ENCODE assay signal across 10 cellular contexts in the genomic region with DNA sequence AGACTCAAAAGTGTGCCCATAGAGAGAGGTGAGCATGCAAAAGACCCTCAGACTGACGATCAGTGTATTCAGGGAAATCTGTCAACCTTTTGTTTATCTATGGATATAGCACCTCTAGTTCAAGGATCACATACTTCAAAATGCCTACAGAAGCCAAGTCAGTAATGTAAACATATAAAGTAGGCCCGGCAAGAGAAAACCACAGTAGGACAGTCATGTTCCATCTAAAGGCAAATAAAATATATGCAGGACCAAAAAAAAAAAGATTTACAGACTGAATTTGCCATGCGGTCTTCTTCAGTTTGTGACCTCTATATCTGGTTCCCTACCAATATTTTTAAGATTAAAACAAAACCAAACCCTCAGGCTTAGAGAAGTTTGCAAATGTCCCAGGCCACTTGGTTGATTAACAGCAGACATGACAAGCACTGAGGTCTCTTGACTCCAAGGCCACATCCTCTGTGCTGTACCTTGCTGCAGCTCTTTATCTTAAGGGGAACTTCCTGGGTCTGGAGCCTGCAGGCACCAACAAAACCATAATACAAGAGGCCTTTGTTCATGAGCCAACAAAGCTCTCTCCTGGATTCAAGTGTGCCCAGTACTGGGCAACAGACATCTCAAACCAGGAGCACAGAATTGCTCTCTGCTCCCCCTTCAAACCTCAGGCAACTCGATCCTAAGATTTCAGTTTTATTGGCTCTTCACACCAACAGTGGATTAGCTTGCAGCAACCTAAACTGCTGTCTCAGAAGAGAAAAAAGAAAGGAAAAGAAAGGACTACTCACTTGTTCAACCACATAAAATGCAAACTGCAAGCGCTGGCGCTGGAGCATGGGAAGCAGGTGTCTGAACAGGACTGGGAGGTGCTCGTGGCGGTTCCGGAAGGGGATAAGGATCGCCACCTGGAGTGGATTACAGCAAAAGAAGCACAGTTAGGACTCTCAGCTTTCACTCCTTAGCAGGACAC.
DNase-seq lines count a peak whose midpoint lies in the region; ATAC-seq and TF ChIP-seq lines count a peak whose summit lies in the region.
"Had no signal": no experiment of that assay in that cellular context is flagged by ENCODE, and none has a peak within 500 bp of the region (broad histone marks: within the 10 kb centered on the region; RNA-seq: fewer than 3 reads in every experiment).

No MANE protein-coding gene starts in this region.

- peaks cover 16% of the 10 kb centered on the region for H3K4me1 Mint-ChIP-seq in activated naive CD8-positive, alpha-beta T cell treated with anti-CD3 and anti-CD28 coated beads, Interleukin-2, amount 10 ng/mL, durations not matched to agents 7 days and 5 days
- H3K4me1 Mint-ChIP-seq in activated naive CD8-positive, alpha-beta T cell treated with anti-CD3 and anti-CD28 coated beads, Interleukin-2, amount 50 U/mL, for 24 hours: no peaks in the 10 kb centered on the region
- peaks cover 15% of the 10 kb centered on the region for H3K4me1 Mint-ChIP-seq in T-helper 1 cell treated with Interleukin-12 subunit alpha and Interleukin-12 subunit beta and Interleukin-4 antibody, amounts not matched to agents 30 μg/mL and 1 μg/mL, for 36 hours (ENCODE audit: low read depth)

- no peak for TF ChIP-seq CTCF in lung (IDR thresholded peaks at IDR 0.05; ENCODE audit: control extremely low read depth, extremely low read depth)
- TF ChIP-seq CTCF in transverse colon (IDR thresholded peaks at IDR 0.05): no peak

- H3K27me3 ChIP-seq in lung (ENCODE audit: control insufficient read depth, insufficient read depth) (no peaks in the 10 kb centered on the region), transverse colon (no peaks in the 10 kb centered on the region), GM23248 (replicated peaks; ENCODE audit: insufficient read depth) (no peaks in the 10 kb centered on the region)

- peaks cover 8% of the 10 kb centered on the region for H3F3A ChIP-seq in GM23248 (ENCODE audit: insufficient read depth)

- no peak overlapping the region for H3K4me2 ChIP-seq in GM23248 (ENCODE audit: unreplicated experiment)

- peak overlapping the region; percentile 91 for H3K27ac Mint-ChIP-seq in activated naive CD8-positive, alpha-beta T cell treated with anti-CD3 and anti-CD28 coated beads, Interleukin-2, amount 10 ng/mL, durations not matched to agents 7 days and 5 days
- no peak overlapping the region for H3K27ac Mint-ChIP-seq in activated naive CD8-positive, alpha-beta T cell treated with anti-CD3 and anti-CD28 coated beads, Interleukin-2, amount 50 U/mL, for 24 hours
- peak overlapping the region; percentile 77 for H3K27ac Mint-ChIP-seq in T-helper 1 cell treated with Interleukin-12 subunit alpha and Interleukin-12 subunit beta and Interleukin-4 antibody, amounts not matched to agents 30 μg/mL and 1 μg/mL, for 36 hours

- no peaks in the 10 kb centered on the region for H3K4me1 ChIP-seq in lung (ENCODE audit: control insufficient read depth in 2 of 2, insufficient read depth in 2 of 2, low read length in 2 of 2)
- peaks cover 0 to 32% (median 22%) of the 10 kb centered on the region in 4 donors for H3K4me1 ChIP-seq in transverse colon
- peaks cover 11% of the 10 kb centered on the region for H3K4me1 ChIP-seq in GM23248 (ENCODE audit: insufficient read depth)

- ATAC-seq in activated naive CD8-positive, alpha-beta T cell treated with anti-CD3 and anti-CD28 coated beads, Interleukin-2, amount 10 ng/mL, durations not matched to agents 7 days and 5 days (ENCODE audit: low read depth): peak; percentile 100
- ATAC-seq in activated naive CD8-positive, alpha-beta T cell treated with anti-CD3 and anti-CD28 coated beads, Interleukin-2, amount 50 U/mL, for 24 hours: no peak
- peak; percentile 40 for ATAC-seq in lung (ENCODE audit: insufficient read depth, low FRiP score)

- no peaks in the 10 kb centered on the region for H3K9me3 Mint-ChIP-seq in activated naive CD8-positive, alpha-beta T cell treated with anti-CD3 and anti-CD28 coated beads, Interleukin-2, amount 10 ng/mL, durations not matched to agents 7 days and 5 days
- H3K9me3 Mint-ChIP-seq in activated naive CD8-positive, alpha-beta T cell treated with anti-CD3 and anti-CD28 coated beads, Interleukin-2, amount 50 U/mL, for 24 hours: no peaks in the 10 kb centered on the region
- H3K9me3 Mint-ChIP-seq in T-helper 1 cell treated with Interleukin-12 subunit alpha and Interleukin-12 subunit beta and Interleukin-4 antibody, amounts not matched to agents 30 μg/mL and 1 μg/mL, for 36 hours: no peaks in the 10 kb centered on the region

- in situ Hi-C loops in transverse colon (cut with MboI; ENCODE audit: low pct_ligation_motif_present in 1 of 4, low pct_unique_long_range_greater_than_20kb in 1 of 4, low sequenced_read_pairs in 3 of 4) (no loop called here), GM23248 (cut with MboI) (no loop called here)

- H3K36me3 ChIP-seq in lung (ENCODE audit: control insufficient read depth in 2 of 2, insufficient read depth in 2 of 2, low read length in 2 of 2) (peaks cover 42 to 53% of the 10 kb centered on the region in 2 donors), transverse colon (peaks cover 0 to 41% (median 9%) of the 10 kb centered on the region in 4 donors), GM23248 (ENCODE audit: low read depth) (peaks cover 72% of the 10 kb centered on the region)

- H3K4me3 ChIP-seq in lung: no peak overlapping the region
- no peak overlapping the region for H3K4me3 ChIP-seq in transverse colon
- H3K4me3 ChIP-seq in GM23248: no peak overlapping the region

- no peak overlapping the region for H2AFZ ChIP-seq in GM23248

- TF ChIP-seq EP300 in transverse colon (IDR thresholded peaks at IDR 0.05; ENCODE audit: low read depth): no peak

- POLR2A ChIA-PET in activated naive CD8-positive, alpha-beta T cell treated with anti-CD3 and anti-CD28 coated beads, Interleukin-2, amount 10 ng/mL, durations not matched to agents 7 days and 5 days (lab: Charles Lee): interaction anchor here (0.8 to 1.2 kb wide), 4 partner anchors 16 to 181 kb away, joined by 3 to 4 read pairs (median 3); a partner anchor contains a TSS

- H3K79me2 ChIP-seq in GM23248 (ENCODE audit: insufficient read depth): peaks cover 16% of the 10 kb centered on the region

- peak overlapping the region in 1 of 2 donors; percentile 57 for H3K27ac ChIP-seq in lung (ENCODE audit: low read depth in 1 of 2, low read length in 1 of 2)
- H3K27ac ChIP-seq in transverse colon: peak overlapping the region; percentile 64 to 67 (median 67)
- no peak overlapping the region for H3K27ac ChIP-seq in GM23248

- H4K20me1 ChIP-seq in GM23248 (ENCODE audit: insufficient read depth): no peaks in the 10 kb centered on the region

- 70 to 84% methylated on average over 10 of the region's 10 CpGs for WGBS in lung, 2 donors
- 33 to 49% methylated on average over 2 to 10 of the region's 10 CpGs for WGBS in transverse colon (ENCODE audit: low coverage in 1 of 2), 2 donors
- WGBS in GM23248 (ENCODE audit: low coverage in 1 of 2, low lambda C conversion rate in 2 of 2, missing lambda C conversion rate in 2 of 2), 2 experiments: 82 to 83% methylated on average over 10 of the region's 10 CpGs

- peaks cover 35% of the 10 kb centered on the region for H3K36me3 Mint-ChIP-seq in activated naive CD8-positive, alpha-beta T cell treated with anti-CD3 and anti-CD28 coated beads, Interleukin-2, amount 10 ng/mL, durations not matched to agents 7 days and 5 days
- H3K36me3 Mint-ChIP-seq in activated naive CD8-positive, alpha-beta T cell treated with anti-CD3 and anti-CD28 coated beads, Interleukin-2, amount 50 U/mL, for 24 hours (ENCODE audit: low read depth): peaks cover 74% of the 10 kb centered on the region
- peaks cover 41% of the 10 kb centered on the region for H3K36me3 Mint-ChIP-seq in T-helper 1 cell treated with Interleukin-12 subunit alpha and Interleukin-12 subunit beta and Interleukin-4 antibody, amounts not matched to agents 30 μg/mL and 1 μg/mL, for 36 hours (ENCODE audit: low read depth)

- H3K27me3 Mint-ChIP-seq in activated naive CD8-positive, alpha-beta T cell treated with anti-CD3 and anti-CD28 coated beads, Interleukin-2, amount 10 ng/mL, durations not matched to agents 7 days and 5 days: no peaks in the 10 kb centered on the region
- no peaks in the 10 kb centered on the region for H3K27me3 Mint-ChIP-seq in activated naive CD8-positive, alpha-beta T cell treated with anti-CD3 and anti-CD28 coated beads, Interleukin-2, amount 50 U/mL, for 24 hours
- no peaks in the 10 kb centered on the region for H3K27me3 Mint-ChIP-seq in T-helper 1 cell treated with Interleukin-12 subunit alpha and Interleukin-12 subunit beta and Interleukin-4 antibody, amounts not matched to agents 30 μg/mL and 1 μg/mL, for 36 hours (ENCODE audit: low read depth)

- no peaks in the 10 kb centered on the region for H3K9me3 ChIP-seq in lung (ENCODE audit: control insufficient read depth in 2 of 2, insufficient read depth in 1 of 2, low read length in 1 of 2)
- H3K9me3 ChIP-seq in transverse colon: no peaks in the 10 kb centered on the region
- H3K9me3 ChIP-seq in GM23248 (ENCODE audit: low read depth): no peaks in the 10 kb centered on the region

- peak overlapping the region; percentile 26 for H3K4me3 Mint-ChIP-seq in activated naive CD8-positive, alpha-beta T cell treated with anti-CD3 and anti-CD28 coated beads, Interleukin-2, amount 10 ng/mL, durations not matched to agents 7 days and 5 days
- H3K4me3 Mint-ChIP-seq in activated naive CD8-positive, alpha-beta T cell treated with anti-CD3 and anti-CD28 coated beads, Interleukin-2, amount 50 U/mL, for 24 hours: no peak overlapping the region
- no peak overlapping the region for H3K4me3 Mint-ChIP-seq in T-helper 1 cell treated with Interleukin-12 subunit alpha and Interleukin-12 subunit beta and Interleukin-4 antibody, amounts not matched to agents 30 μg/mL and 1 μg/mL, for 36 hours

- H3K9ac ChIP-seq in GM23248: no peak overlapping the region

- H3K9me2 ChIP-seq in GM23248 (ENCODE audit: insufficient read depth): no peaks in the 10 kb centered on the region

- no peak for DNase-seq in activated naive CD8-positive, alpha-beta T cell treated with anti-CD3 and anti-CD28 coated beads, Interleukin-2, amount 10 ng/mL, durations not matched to agents 7 days and 5 days
- DNase-seq in activated naive CD8-positive, alpha-beta T cell treated with anti-CD3 and anti-CD28 coated beads, Interleukin-2, amount 50 U/mL, for 24 hours: no peak
- DNase-seq in lung (ENCODE audit: low spot score) (no peak), transverse colon (peak; percentile 49), GM23248 (no peak), hippocampal formation (lab: John Stamatoyannopoulos, UW) (no peak)
- DNase-seq in stimulated activated CD4-positive, alpha-beta T cell treated with anti-CD3 and anti-CD28 coated beads, Interleukin-12 subunit alpha, Interleukin-12 subunit beta, amount 100 ng/mL, for 4 hours: no peak
- DNase-seq: NCI-H2171 treated with DMSO at 0.1 percent for 48 hours, SHP77 had no signal

- no peak for TF ChIP-seq POLR2A in transverse colon (IDR thresholded peaks at IDR 0.05)

- intact Hi-C loops in transverse colon (cut with DNase I; ENCODE audit: low total_unique reads): no loop called here
